34 cellular contexts compared by ENCODE assay signal in the genomic region with DNA sequence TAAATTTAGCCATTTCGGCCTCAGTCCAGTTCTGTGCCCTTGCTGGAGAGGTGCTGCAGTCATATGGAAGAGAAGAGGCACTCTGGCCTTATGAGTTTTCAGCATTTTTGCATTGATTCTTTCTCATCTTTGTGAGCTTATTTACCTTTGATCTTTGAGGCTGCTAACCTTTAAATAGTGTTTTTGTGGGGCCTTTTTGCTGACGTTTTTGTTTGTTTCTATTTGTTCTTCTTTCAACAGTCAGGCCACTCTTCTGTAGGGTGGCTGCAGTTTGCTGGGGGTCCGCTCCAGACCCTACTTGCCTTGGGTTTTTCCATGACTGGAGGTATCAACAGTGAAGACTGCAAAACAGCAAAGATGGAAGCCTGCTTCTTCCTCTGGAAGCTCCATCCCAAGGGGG.
A peak's percentile ranks its signal among the peaks of the same experiment; 100 is the strongest.
DNase-seq lines count a peak whose midpoint lies in the region; ATAC-seq, FAIRE-seq and TF ChIP-seq lines count a peak whose summit lies in the region.
"Had no signal": no experiment of that assay in that cellular context is flagged by ENCODE, and none has a peak within 500 bp of the region (broad histone marks: within the 10 kb centered on the region; RNA-seq: fewer than 3 reads in every experiment).

No MANE protein-coding gene starts in this region.

- no peak for TF ChIP-seq EP300 in HepG2 (IDR thresholded peaks at IDR 0.05; ENCODE audit: low read depth in 2 of 2, low read length in 2 of 2)
- no peak for TF ChIP-seq EP300 in HepG2 (CRISPR knock-in tag; IDR thresholded peaks at IDR 0.05; ENCODE audit: borderline replicate concordance)
- TF ChIP-seq EP300 in A549 (IDR thresholded peaks at IDR 0.05), result no peak

- ATAC-seq in HepG2 (no peak), right lobe of liver (no peak), A549 (no peak), IMR-90 (ENCODE audit: low read depth) (no peak), lower lobe of right lung (no peak), HG03095 (IDR thresholded peaks at IDR 0.05; ENCODE audit: unreplicated experiment) (no peak)
- ATAC-seq: CD8-positive, alpha-beta T cell had no signal

- H3K56ac ChIP-seq in IMR-90 (ENCODE audit: extremely low read depth, insufficient read depth, low read length), result no peak overlapping the region

- no peak overlapping the region for H2AK5ac ChIP-seq in IMR-90 (ENCODE audit: low read depth, low read length)

- H3K9me3 ChIP-seq in HepG2 (ENCODE audit: low read length) (peaks cover 94% of the 10 kb centered on the region), right lobe of liver (no peaks in the 10 kb centered on the region), A549 (peaks cover 21% of the 10 kb centered on the region; the same call in 2 of the 3 replicates), IMR-90 (ENCODE audit: control insufficient read depth, insufficient read depth, low read length) (peaks cover 21% of the 10 kb centered on the region; the same call in 1 of the 2 replicates), lower lobe of right lung (peaks cover 13% of the 10 kb centered on the region), esophagus squamous epithelium (peaks cover 0 to 9% (median 6%) of the 10 kb centered on the region in 3 donors)
- H3K9me3 ChIP-seq: BE2C, BLaER1, Caco-2 had no signal

- dilution Hi-C loops in IMR-90 (cut with HindIII; ENCODE audit: low sequenced_read_pairs, unreplicated experiment), result no loop called here

- no peaks in the 10 kb centered on the region for H3K4me1 ChIP-seq in HepG2 (ENCODE audit: insufficient read depth, low read length)
- no peaks in the 10 kb centered on the region for H3K4me1 ChIP-seq in right lobe of liver
- no peaks in the 10 kb centered on the region for H3K4me1 ChIP-seq in A549
- no peaks in the 10 kb centered on the region for H3K4me1 ChIP-seq in IMR-90 (ENCODE audit: control insufficient read depth, insufficient read depth, low read length)
- H3K4me1 ChIP-seq in lower lobe of right lung, result no peaks in the 10 kb centered on the region
- no peaks in the 10 kb centered on the region for H3K4me1 ChIP-seq in esophagus squamous epithelium
- H3K4me1 ChIP-seq: BE2C; BLaER1; BLaER1 treated with 17β-estradiol and CSF1 and Interleukin-3, amounts not matched to agents 10 nM and 100 nM; Caco-2 had no signal

- H3K4me3 ChIP-seq in HepG2 (replicated peaks in 1 of 3; ENCODE audit: insufficient read depth in 1 of 3, low read depth in 2 of 3, low read length in 3 of 3) (no peak overlapping the region), right lobe of liver (no peak overlapping the region), A549 (no peak overlapping the region), IMR-90 (ENCODE audit: insufficient read depth, low read depth, low read length) (no peak overlapping the region), lower lobe of right lung (no peak overlapping the region), esophagus squamous epithelium (no peak overlapping the region)
- H3K4me3 ChIP-seq: BLaER1; BLaER1 treated with 17β-estradiol and CSF1 and Interleukin-3, amounts not matched to agents 10 nM and 100 nM had no signal

- no TSS peak for BruUV-seq in HepG2 (replicated peaks; lab: Mats Ljungman, UMichigan)
- no TSS peak for BruUV-seq in IMR-90 (replicated peaks; lab: Mats Ljungman, UMichigan)

- no peaks in the 10 kb centered on the region for H3K27me3 ChIP-seq in HepG2 (ENCODE audit: control insufficient read depth in 1 of 2, insufficient read depth in 2 of 2, low read length in 2 of 2)
- H3K27me3 ChIP-seq in right lobe of liver, result no peaks in the 10 kb centered on the region
- no peaks in the 10 kb centered on the region for H3K27me3 ChIP-seq in IMR-90 (ENCODE audit: control insufficient read depth, insufficient read depth, low read length)
- no peaks in the 10 kb centered on the region for H3K27me3 ChIP-seq in lower lobe of right lung (ENCODE audit: low read depth)
- no peaks in the 10 kb centered on the region for H3K27me3 ChIP-seq in esophagus squamous epithelium
- H3K27me3 ChIP-seq: BE2C; BLaER1; BLaER1 treated with 17β-estradiol and CSF1 and Interleukin-3, amounts not matched to agents 10 nM and 100 nM had no signal

- H3K9me1 ChIP-seq in IMR-90 (ENCODE audit: insufficient read depth, low read length), result no peaks in the 10 kb centered on the region

- H3K4ac ChIP-seq in IMR-90 (ENCODE audit: low read depth, low read length), result no peak overlapping the region

- in situ Hi-C loops in HepG2 (cut with HindIII; ENCODE audit: extremely low pct_ligation_motif_present, low pct_unique_long_range_greater_than_20kb) (no loop called here), IMR-90 (cut with MboI; ENCODE audit: low sequenced_read_pairs) (no loop called here)

- TF ChIP-seq POLR2A in HepG2 (IDR thresholded peaks at IDR 0.05; ENCODE audit: insufficient read depth in 1 of 2, low read depth in 2 of 2, low read length in 2 of 2), result no peak
- TF ChIP-seq POLR2A in right lobe of liver (IDR thresholded peaks at IDR 0.05), result no peak
- TF ChIP-seq POLR2A in A549 (IDR thresholded peaks at IDR 0.05; ENCODE audit: low read length), result no peak
- TF ChIP-seq POLR2A in IMR-90 (IDR thresholded peaks at IDR 0.05; ENCODE audit: low read depth, low read length), result no peak
- TF ChIP-seq POLR2A in esophagus squamous epithelium (IDR thresholded peaks at IDR 0.05), result no peak

- no peak overlapping the region for H2BK120ac ChIP-seq in IMR-90 (ENCODE audit: low read depth, low read length)

- CTCF ChIA-PET in HepG2 (lab: Yijun Ruan, JAX; ENCODE audit: low intra/inter-chr PET ratio, low total read pairs) (no interaction called here), A549 (lab: Yijun Ruan, JAX) (no interaction called here), IMR-90 (lab: Yijun Ruan, JAX) (no interaction called here)

- H3K4me2 ChIP-seq in HepG2 (ENCODE audit: low read depth, low read length) (no peak overlapping the region), A549 (no peak overlapping the region), IMR-90 (ENCODE audit: low read depth, low read length) (no peak overlapping the region)
- H3K4me2 ChIP-seq: BLaER1; BLaER1 treated with 17β-estradiol and CSF1 and Interleukin-3, amounts not matched to agents 10 nM and 100 nM had no signal

- H3K9ac ChIP-seq in HepG2 (ENCODE audit: insufficient read depth, low read depth, low read length), result no peak overlapping the region
- H3K9ac ChIP-seq in IMR-90 (ENCODE audit: low read depth, low read length), result no peak overlapping the region
- H3K9ac ChIP-seq: BLaER1; BLaER1 treated with 17β-estradiol and CSF1 and Interleukin-3, amounts not matched to agents 10 nM and 100 nM had no signal

- intact Hi-C loops in HepG2 (cut with micrococcal nuclease; ENCODE audit: unreplicated experiment) (no loop called here), right lobe of liver (cut with DNase I) (no loop called here), IMR-90 (cut with micrococcal nuclease) (no loop called here), lower lobe of right lung (cut with DNase I) (no loop called here), esophagus squamous epithelium (cut with DNase I) (no loop called here)

- no peak for DNase-seq in HepG2 (ENCODE audit: low spot score)
- no peak for DNase-seq in right lobe of liver
- no peak for DNase-seq in A549 (ENCODE audit: low read depth in 1 of 2, low spot score in 1 of 2)
- DNase-seq in IMR-90, result no peak
- peak; percentile 11 for DNase-seq in lower lobe of right lung
- DNase-seq in esophagus squamous epithelium (lab: John Stamatoyannopoulos, UW), result no peak
- no peak for DNase-seq in activated CD8-positive, alpha-beta memory T cell treated with anti-CD3 and anti-CD28 coated beads, Interleukin-2, amount 50 U/mL, for 4 hours
- DNase-seq: 8988T; ACHN; AML-193; BE2C; C1 segment of cervical spinal cord; Caco-2; Calu3; CD4-positive, alpha-beta memory T cell; CD4-positive, alpha-beta T cell; CD4-positive, CD25-positive, alpha-beta regulatory T cell; CD8-positive, alpha-beta memory T cell; CD8-positive, alpha-beta T cell; COR-L47; DMS 273 treated with DMSO at 0.1 percent for 48 hours; DMS153; DMS53; DMS79; DMS79 treated with DMSO at 0.1 percent for 48 hours; DND-41; EL had no signal

- no peak for TF ChIP-seq CTCF in HepG2 (CRISPR knock-in tag; IDR thresholded peaks at IDR 0.05)
- TF ChIP-seq CTCF in right lobe of liver (IDR thresholded peaks at IDR 0.05), result no peak
- no peak for TF ChIP-seq CTCF in A549 (IDR thresholded peaks at IDR 0.05)
- no peak for TF ChIP-seq CTCF in IMR-90 (conservative IDR thresholded peaks at IDR 0.05; ENCODE audit: low read depth, low read length)
- TF ChIP-seq CTCF in lower lobe of right lung (IDR thresholded peaks at IDR 0.05), result no peak
- TF ChIP-seq CTCF in esophagus squamous epithelium (IDR thresholded peaks at IDR 0.05), result no peak

- no peak overlapping the region for H3K27ac ChIP-seq in HepG2 (ENCODE audit: extremely low read length, insufficient read depth, low read length)
- H3K27ac ChIP-seq in right lobe of liver, result no peak overlapping the region
- H3K27ac ChIP-seq in A549, result no peak overlapping the region
- H3K27ac ChIP-seq in IMR-90 (ENCODE audit: insufficient read depth, low read length), result no peak overlapping the region
- H3K27ac ChIP-seq in lower lobe of right lung, result no peak overlapping the region
- no peak overlapping the region for H3K27ac ChIP-seq in esophagus squamous epithelium
- H3K27ac ChIP-seq: 22Rv1; BLaER1; BLaER1 treated with 17β-estradiol and CSF1 and Interleukin-3, amounts not matched to agents 10 nM and 100 nM; C4-2B had no signal

- no peak overlapping the region for H4K8ac ChIP-seq in IMR-90 (ENCODE audit: low read depth in 2 of 2, low read length in 2 of 2)

- H3K18ac ChIP-seq in IMR-90 (ENCODE audit: low read depth, low read length), result no peak overlapping the region

- no peak overlapping the region for H3K23ac ChIP-seq in IMR-90 (ENCODE audit: low read depth, low read length)

- no peak for FAIRE-seq in HepG2 (lab: Jason Lieb, UNC)
- FAIRE-seq in A549 (lab: Jason Lieb, UNC), result no peak
- FAIRE-seq: A204.1, D721Med had no signal

- POLR2A ChIA-PET in HepG2 (lab: Yijun Ruan, JAX) (no interaction called here), A549 (lab: Yijun Ruan, JAX) (no interaction called here), IMR-90 (lab: Charles Lee; ENCODE audit: unreplicated experiment) (no interaction called here)

- H4K5ac ChIP-seq in IMR-90 (ENCODE audit: low read depth, low read length), result no peak overlapping the region

- 1% methylated on average over 3 of the region's 3 CpGs for WGBS in HepG2 (ENCODE audit: low lambda C conversion rate)
- WGBS in right lobe of liver (ENCODE audit: insufficient coverage, low coverage, low lambda C conversion rate, missing lambda C conversion rate), result 46% methylated on average over 3 of the region's 3 CpGs
- WGBS in A549 (ENCODE audit: missing lambda C conversion rate), result 10% methylated on average over 3 of the region's 3 CpGs
- WGBS in IMR-90 (ENCODE audit: extremely low coverage in 2 of 2, insufficient read length in 1 of 2), 2 experiments, result 13% methylated on average over 1 of the region's 3 CpGs; no CpG with 5 or more reads in 1 of the 2 experiments
- WGBS in esophagus squamous epithelium, 2 donors, result 42 to 57% methylated on average over 2 to 3 of the region's 3 CpGs

- no peak overlapping the region for H2BK20ac ChIP-seq in IMR-90 (ENCODE audit: low read depth, low read length)

- no peak overlapping the region for H2AFZ ChIP-seq in HepG2 (ENCODE audit: low read length)
- no peak overlapping the region for H2AFZ ChIP-seq in IMR-90 (replicated peaks; ENCODE audit: low read length, poor library complexity)

- H4K91ac ChIP-seq in IMR-90 (ENCODE audit: insufficient read depth, low read depth, low read length), result no peak overlapping the region

- no peak overlapping the region for H2AK9ac ChIP-seq in IMR-90 (replicated peaks; ENCODE audit: low read depth, low read length, poor library complexity)

- H3K79me1 ChIP-seq in IMR-90 (ENCODE audit: low read depth in 1 of 2, low read length in 2 of 2), result no peaks in the 10 kb centered on the region

- H2BK15ac ChIP-seq in IMR-90 (ENCODE audit: low read depth, low read length), result no peak overlapping the region

- H3K36me3 ChIP-seq in HepG2 (replicated peaks in 1 of 2; ENCODE audit: control insufficient read depth in 1 of 2, insufficient read depth in 2 of 2, low read length in 2 of 2), result no peaks in the 10 kb centered on the region
- no peaks in the 10 kb centered on the region for H3K36me3 ChIP-seq in right lobe of liver
- H3K36me3 ChIP-seq in IMR-90 (ENCODE audit: control insufficient read depth, insufficient read depth, low read length), result no peaks in the 10 kb centered on the region
- no peaks in the 10 kb centered on the region for H3K36me3 ChIP-seq in lower lobe of right lung
- H3K36me3 ChIP-seq in esophagus squamous epithelium, result no peaks in the 10 kb centered on the region
- H3K36me3 ChIP-seq: BE2C; BLaER1; BLaER1 treated with 17β-estradiol and CSF1 and Interleukin-3, amounts not matched to agents 10 nM and 100 nM had no signal

- H3K14ac ChIP-seq in IMR-90 (replicated peaks; ENCODE audit: low read depth, low read length), result no peak overlapping the region

- no peak overlapping the region for H2BK5ac ChIP-seq in IMR-90 (ENCODE audit: low read depth, low read length, poor library complexity, severe bottlenecking)

- TF ChIP-seq RAD21 in HepG2 (CRISPR knock-in tag; IDR thresholded peaks at IDR 0.05), result no peak
- no peak for TF ChIP-seq RAD21 in A549 (conservative IDR thresholded peaks at IDR 0.05 in 1 of 2, IDR thresholded peaks at IDR 0.05 in 1 of 2)
- no peak for TF ChIP-seq RAD21 in IMR-90 (IDR thresholded peaks at IDR 0.05; ENCODE audit: low read length)

- H3K79me2 ChIP-seq in HepG2 (ENCODE audit: insufficient read depth, low read length), result no peaks in the 10 kb centered on the region

- no peaks in the 10 kb centered on the region for H4K20me1 ChIP-seq in HepG2 (ENCODE audit: insufficient read depth, low read length)
- H4K20me1 ChIP-seq in IMR-90 (ENCODE audit: insufficient read depth, low read length), result no peaks in the 10 kb centered on the region
- H4K20me1 ChIP-seq: BLaER1; BLaER1 treated with 17β-estradiol and CSF1 and Interleukin-3, amounts not matched to agents 10 nM and 100 nM had no signal
